Comparison of ENCODE assay signal across 8 cellular contexts in the genomic region with DNA sequence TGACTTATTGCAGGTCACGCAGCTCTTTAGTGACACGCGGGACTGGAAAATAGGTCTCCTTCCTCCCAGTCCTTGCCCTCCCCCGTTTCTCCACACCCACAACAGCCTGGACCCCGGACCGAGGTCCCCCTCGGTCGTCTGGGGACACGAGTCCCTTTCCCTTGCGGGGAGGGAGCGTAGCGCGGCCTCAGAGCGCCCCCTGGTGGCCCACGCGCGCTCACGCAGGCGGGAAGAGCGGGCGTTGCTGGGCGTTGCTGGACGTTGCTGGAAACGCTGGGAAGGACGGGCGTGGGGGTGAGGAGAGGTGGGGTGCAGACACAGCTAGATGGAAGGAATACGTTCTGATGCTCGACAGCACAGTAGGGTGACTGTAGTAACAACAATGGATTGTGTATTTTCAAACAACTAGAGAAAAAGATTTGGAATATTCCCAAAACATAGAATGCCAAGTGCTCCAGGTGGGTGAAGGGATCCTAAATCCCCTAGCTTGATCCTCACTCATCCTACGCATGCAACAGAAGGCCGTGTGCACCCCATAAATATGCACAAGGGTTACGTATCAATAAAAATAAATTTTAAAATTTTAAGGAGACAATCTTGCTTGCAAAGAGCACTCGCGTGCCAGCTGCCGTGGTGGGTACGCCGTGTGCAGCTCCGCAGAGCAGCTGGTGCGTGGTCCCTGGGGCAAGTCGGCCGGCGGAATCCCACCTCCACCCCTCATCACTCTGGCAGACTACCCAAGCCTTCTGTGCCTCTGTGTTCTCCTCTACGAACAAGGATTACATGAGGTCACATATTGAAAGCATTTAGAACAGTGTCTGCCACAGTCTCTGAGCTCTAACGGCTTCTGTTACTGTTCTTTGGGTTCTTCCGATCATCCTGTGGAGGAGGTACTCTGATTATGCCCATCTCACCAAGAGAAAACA.
DNase-seq lines count a peak whose midpoint lies in the region; ATAC-seq and TF ChIP-seq lines count a peak whose summit lies in the region.

No MANE protein-coding gene starts in this region.

- intact Hi-C loops in colonic mucosa (cut with DNase I) = loop anchor here (5.0 kb wide), 1 partner anchor 95 kb away; no protein-coding TSS in a partner anchor
- intact Hi-C loops in lower lobe of right lung (cut with DNase I) = no loop called here

- H3K9me3 ChIP-seq in AG04450 (ENCODE audit: control insufficient read depth, insufficient read depth, low read length) (no peaks in the 10 kb centered on the region; the same call in 1 of the 2 replicates), colonic mucosa (no peaks in the 10 kb centered on the region), lower lobe of right lung (no peaks in the 10 kb centered on the region)

- no peak overlapping the region for H3K27ac ChIP-seq in AG04450 (ENCODE audit: low read depth, low read length)
- no peak overlapping the region for H3K27ac ChIP-seq in colonic mucosa
- H3K27ac ChIP-seq in lower lobe of right lung = no peak overlapping the region

- TF ChIP-seq CTCF in AG04450 (IDR thresholded peaks at IDR 0.05; ENCODE audit: low read depth, low read length) (peak; percentile 98), colonic mucosa (IDR thresholded peaks at IDR 0.05) (peak; percentile 99), lower lobe of right lung (IDR thresholded peaks at IDR 0.05) (peak; percentile 94)

- peak overlapping the region in 1 of 2 donors; percentile 30 for H3K9ac ChIP-seq in colonic mucosa (ENCODE audit: low read depth in 2 of 2, low read length in 2 of 2)

- no peaks in the 10 kb centered on the region for H3K4me1 ChIP-seq in colonic mucosa
- peaks cover 6% of the 10 kb centered on the region for H3K4me1 ChIP-seq in lower lobe of right lung

- CTCF ChIA-PET in AG04450 (lab: Charles Lee) = interaction anchor here (0.5 to 3.5 kb wide), 30 partner anchors 9 to 953 kb away, joined by 3 to 175 read pairs (median 4); a partner anchor contains a TSS

- no peak for DNase-seq in AG04450 (ENCODE audit: low read depth, low spot score)
- peak; percentile 96 for DNase-seq in NCI-H2171 (lab: John Stamatoyannopoulos, UW)
- DNase-seq in activated CD4-positive, alpha-beta T cell treated with anti-CD3 and anti-CD28 coated beads for 48 hours = peak; percentile 80
- peak; percentile 73 for DNase-seq in colonic mucosa
- peak; percentile 77 for DNase-seq in lower lobe of right lung
- peak; percentile 25 for DNase-seq in stimulated activated CD8-positive, alpha-beta memory T cell treated with anti-CD3 and anti-CD28 coated beads, Interleukin-12 subunit alpha, Interleukin-12 subunit beta, amount 100 ng/mL, for 24 hours (ENCODE audit: extremely low read depth)

- ATAC-seq in GM18511 (IDR thresholded peaks at IDR 0.05; ENCODE audit: unreplicated experiment) (peak; percentile 52), lower lobe of right lung (peak; percentile 92 to 93), HG03378 (IDR thresholded peaks at IDR 0.05; ENCODE audit: unreplicated experiment) (no peak)

- H3K4me3 ChIP-seq in AG04450 (ENCODE audit: low read depth, low read length) = no peak overlapping the region
- no peak overlapping the region for H3K4me3 ChIP-seq in colonic mucosa
- H3K4me3 ChIP-seq in lower lobe of right lung = no peak overlapping the region

- H3K36me3 ChIP-seq in colonic mucosa (no peaks in the 10 kb centered on the region), lower lobe of right lung (no peaks in the 10 kb centered on the region)

- H3K27me3 ChIP-seq in AG04450 (ENCODE audit: control insufficient read depth, insufficient read depth, low read length) = peaks cover 31% of the 10 kb centered on the region
- no peaks in the 10 kb centered on the region for H3K27me3 ChIP-seq in colonic mucosa
- peaks cover 11% of the 10 kb centered on the region for H3K27me3 ChIP-seq in lower lobe of right lung (ENCODE audit: low read depth)

- POLR2A ChIA-PET in AG04450 (lab: Yijun Ruan, JAX) = interaction anchor here (1.0 kb wide), 1 partner anchor 105 kb away, joined by 3 read pairs; no protein-coding TSS in a partner anchor
